Comparison of ENCODE assay signal across 8 cellular contexts in the genomic region with DNA sequence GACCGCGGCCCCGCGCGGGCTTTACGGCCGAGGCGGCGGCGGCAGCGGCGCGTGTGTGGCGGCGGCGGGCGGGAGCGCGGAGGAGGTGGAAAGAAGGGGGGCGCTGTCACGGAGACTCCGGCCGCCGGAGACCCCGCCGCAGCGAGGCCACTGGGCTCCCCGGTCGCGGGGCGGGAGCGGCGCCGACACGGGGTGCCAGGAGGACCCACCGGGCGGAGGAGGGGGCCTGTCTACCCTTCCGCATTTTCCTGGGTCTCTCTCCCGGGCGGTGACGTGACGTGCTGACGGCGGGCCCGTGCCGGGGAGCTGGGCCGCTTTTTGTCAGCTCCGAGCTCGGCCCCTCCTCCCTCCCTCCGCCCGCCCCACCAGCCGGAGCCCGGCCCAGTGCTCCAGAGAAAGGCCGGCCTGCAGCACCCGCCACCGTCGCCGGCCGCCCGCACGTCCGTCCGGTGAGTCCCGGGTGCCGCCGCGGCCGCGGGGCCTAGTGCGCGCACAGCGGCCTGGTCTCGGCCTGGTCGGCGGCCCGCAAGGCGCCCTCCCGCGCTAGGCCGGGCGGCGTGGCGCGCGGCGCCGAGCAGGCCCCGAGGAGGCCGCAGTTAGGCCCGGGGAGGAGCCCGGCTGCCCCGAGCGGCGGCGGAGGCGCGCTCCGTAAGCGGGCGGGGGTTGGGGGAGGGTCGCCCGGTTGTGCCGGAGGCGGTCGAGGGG.
DNase-seq lines count a peak whose midpoint lies in the region; ATAC-seq lines count a peak whose summit lies in the region.

Gene ZFX, plus strand, starts transcription at position 384 of the 705 bp plus-strand sequence. CDS start 23,014 bp downstream, outside the sequence.

- no peaks in the 10 kb centered on the region for H3K36me3 ChIP-seq in iPS DF 6.9 (ENCODE audit: control insufficient read depth, insufficient read depth, low read length)

- ATAC-seq in GM19463 (IDR thresholded peaks at IDR 0.05; ENCODE audit: unreplicated experiment), result peak; percentile 50
- peak; percentile 48 for ATAC-seq in HG03571 (IDR thresholded peaks at IDR 0.05; ENCODE audit: unreplicated experiment)

- H3K27me3 ChIP-seq in iPS DF 6.9 (ENCODE audit: control insufficient read depth, insufficient read depth, low read length), result no peaks in the 10 kb centered on the region

- peak within 1 kb of the TSS; percentile 89 for H3K4me3 Mint-ChIP-seq in T-helper 2 cell treated with Interferon-gamma antibody and Interleukin-4, amounts not matched to agents 5 μg/mL and 100 μg/mL, for 36 hours

- no peaks in the 10 kb centered on the region for H3K27me3 Mint-ChIP-seq in T-helper 2 cell treated with Interferon-gamma antibody and Interleukin-4, amounts not matched to agents 5 μg/mL and 100 μg/mL, for 36 hours (ENCODE audit: low read depth)

- H3K36me3 Mint-ChIP-seq in T-helper 2 cell treated with Interferon-gamma antibody and Interleukin-4, amounts not matched to agents 5 μg/mL and 100 μg/mL, for 36 hours (ENCODE audit: low read depth), result peaks cover 20% of the 10 kb centered on the region

- H3K9me3 ChIP-seq in iPS DF 6.9 (ENCODE audit: control insufficient read depth, insufficient read depth, low read length), result no peaks in the 10 kb centered on the region

- no peaks in the 10 kb centered on the region for H3K9me3 Mint-ChIP-seq in T-helper 2 cell treated with Interferon-gamma antibody and Interleukin-4, amounts not matched to agents 5 μg/mL and 100 μg/mL, for 36 hours

- WGBS in iPS DF 6.9 (ENCODE audit: insufficient coverage, insufficient read length), result no CpG with 5 or more reads among the region's 105 CpGs

- H3K4me1 Mint-ChIP-seq in T-helper 2 cell treated with Interferon-gamma antibody and Interleukin-4, amounts not matched to agents 5 μg/mL and 100 μg/mL, for 36 hours (ENCODE audit: low read depth), result peaks cover 42% of the 10 kb centered on the region

- no peak within 1 kb of the TSS for H3K27ac ChIP-seq in iPS DF 6.9 (ENCODE audit: low read length)

- H3K4me3 ChIP-seq in iPS DF 6.9 (ENCODE audit: low read length), result peak within 1 kb of the TSS; percentile 42; the same call in 1 of the 2 replicates
- peak within 1 kb of the TSS; percentile 67 for H3K4me3 ChIP-seq in skeletal muscle cell (ENCODE audit: low read depth, low read length)

- no peaks in the 10 kb centered on the region for H3K4me1 ChIP-seq in iPS DF 6.9 (ENCODE audit: control insufficient read depth, insufficient read depth, low read length)

- DNase-seq in COR-L47 (lab: John Stamatoyannopoulos, UW) (peak; percentile 29), astrocyte of the hippocampus (ENCODE audit: low read depth, low spot score) (peak; percentile 87), iPS DF 6.9 (ENCODE audit: low read depth, low spot score) (no peak), skeletal muscle cell (ENCODE audit: low read depth) (no peak), middle frontal gyrus (ENCODE audit: extremely low spot score, low spot score) (no peak)
- DNase-seq in T-helper 2 cell treated with Interferon-gamma antibody and Interleukin-4, amounts not matched to agents 5 μg/mL and 100 μg/mL, for 36 hours (ENCODE audit: low spot score), result peak; percentile 44

- peak within 1 kb of the TSS; percentile 94 for H3K27ac Mint-ChIP-seq in T-helper 2 cell treated with Interferon-gamma antibody and Interleukin-4, amounts not matched to agents 5 μg/mL and 100 μg/mL, for 36 hours

Comparison
In these comparisons a context has a peak if more than half of its experiments do, and no peak if none do; other contexts are left out.
1. DNase-seq: peak in COR-L47 (single experiment), T-helper 2 cell treated with Interferon-gamma antibody and Interleukin-4, amounts not matched to agents 5 μg/mL and 100 μg/mL, for 36 hours (single experiment) and astrocyte of the hippocampus (single experiment); none in iPS DF 6.9 (single experiment), skeletal muscle cell (single experiment) and middle frontal gyrus (single experiment).